ENCODE assay signal across 17 cellular contexts in genomic region chr9:3957296-3957695, GRCh38.
DNase-seq lines count a peak whose midpoint lies in the region; TF ChIP-seq lines count a peak whose summit lies in the region.
"Had no signal": no experiment of that assay in that cellular context is flagged by ENCODE, and none has a peak within 500 bp of the region (broad histone marks: within the 10 kb centered on the region; RNA-seq: fewer than 3 reads in every experiment).

No MANE protein-coding gene starts in this region.

- peak overlapping the region; percentile 64 for H3K27ac ChIP-seq in subcutaneous abdominal adipose tissue (ENCODE audit: low read depth, low read length)
- H3K27ac ChIP-seq: Peyer's patch had no signal

- H3K4me3 ChIP-seq in GM12865 (ENCODE audit: low read depth, low read length) (no peak overlapping the region), subcutaneous abdominal adipose tissue (ENCODE audit: low read depth in 1 of 5, low read length in 5 of 5) (no peak overlapping the region)
- H3K4me3 ChIP-seq: Peyer's patch had no signal

- no peak overlapping the region for H3K9ac ChIP-seq in subcutaneous abdominal adipose tissue (ENCODE audit: low read length in 5 of 5)

- no peaks in the 10 kb centered on the region for H3K9me3 Mint-ChIP-seq in nephron
- H3K9me3 Mint-ChIP-seq: IgD-negative memory B cell had no signal

- peak; percentile 27 for DNase-seq in GM12865 (ENCODE audit: low read depth)
- DNase-seq in NAMALWA (ENCODE audit: low spot score): peak; percentile 5
- no peak for DNase-seq in NCI-H2081 treated with DMSO at 0.1 percent for 48 hours (lab: John Stamatoyannopoulos, UW)
- DNase-seq in NCI-H187 (lab: John Stamatoyannopoulos, UW): no peak
- no peak for DNase-seq in activated CD4-positive, alpha-beta T cell treated with anti-CD3 and anti-CD28 coated beads, Interleukin-2, amount 50 U/mL, for 48 hours
- DNase-seq: DMS79, H7, NCI-H1092, NCI-H1436, NCI-H1930, NCI-H2227 treated with DMSO at 0.1 percent for 48 hours, NCI-H510A, NCI-H774, Peyer's patch had no signal

- peaks cover 0 to 39% (median 2%) of the 10 kb centered on the region in 5 donors for H3K4me1 ChIP-seq in subcutaneous abdominal adipose tissue (ENCODE audit: control insufficient read depth in 5 of 5, insufficient read depth in 5 of 5, low read length in 5 of 5)
- H3K4me1 ChIP-seq: Peyer's patch had no signal

- H3K36me3 Mint-ChIP-seq in nephron (ENCODE audit: low read depth): no peaks in the 10 kb centered on the region
- H3K36me3 Mint-ChIP-seq: IgD-negative memory B cell had no signal

- H3K4me1 Mint-ChIP-seq in nephron: peaks cover 29% of the 10 kb centered on the region

- H3K36me3 ChIP-seq in subcutaneous abdominal adipose tissue (ENCODE audit: control insufficient read depth in 5 of 5, insufficient read depth in 5 of 5, low read length in 5 of 5): no peaks in the 10 kb centered on the region
- H3K36me3 ChIP-seq: Peyer's patch had no signal

- H3K9me3 ChIP-seq in subcutaneous abdominal adipose tissue (ENCODE audit: control insufficient read depth in 5 of 5, low read length in 5 of 5): no peaks in the 10 kb centered on the region
- H3K9me3 ChIP-seq: Peyer's patch had no signal

- H3K27me3 Mint-ChIP-seq in nephron (ENCODE audit: low read depth): peaks cover 4% of the 10 kb centered on the region

- no peak for TF ChIP-seq CTCF in GM12865 (IDR thresholded peaks at IDR 0.05; ENCODE audit: insufficient read depth, low read depth, low read length, missing control alignments)
- no peak for TF ChIP-seq CTCF in nephron (IDR thresholded peaks at IDR 0.05; ENCODE audit: unreplicated experiment in 3 of 3)

- H3K27me3 ChIP-seq in subcutaneous abdominal adipose tissue (ENCODE audit: control insufficient read depth in 5 of 5, insufficient read depth in 4 of 5, low read length in 5 of 5): no peaks in the 10 kb centered on the region
- H3K27me3 ChIP-seq: Peyer's patch had no signal

- H3K4me3 Mint-ChIP-seq in nephron: no peak overlapping the region
- H3K4me3 Mint-ChIP-seq: IgD-negative memory B cell had no signal

- H3K27ac Mint-ChIP-seq in nephron: peak overlapping the region in 2 of 3 experiments; percentile 34 to 86
- H3K27ac Mint-ChIP-seq: IgD-negative memory B cell had no signal

Comparison
In these comparisons a context has a peak if more than half of its experiments do, and no peak if none do; other contexts are left out.
1. DNase-seq: peak in GM12865 (single experiment) and NAMALWA (single experiment); none in NCI-H2081 treated with DMSO at 0.1 percent for 48 hours (single experiment), NCI-H187 (0 of 2) and activated CD4-positive, alpha-beta T cell treated with anti-CD3 and anti-CD28 coated beads, Interleukin-2, amount 50 U/mL, for 48 hours (0 of 2).